ENCODE assay signal across 9 cellular contexts in genomic region chr16:2107121-2107790, GRCh38. TPM values are rescaled to one million over a fixed set of nuclear protein-coding genes. Genes with fewer than 3 reads are reported as not detected.
DNase-seq lines count a peak whose midpoint lies in the region; ATAC-seq and TF ChIP-seq lines count a peak whose summit lies in the region.
"Not testable (repeated sequence)": the region's sequence is repeated elsewhere in the genome, so short reads cannot be mapped to it uniquely, and the experiment has no call there.
"Had no signal": no experiment of that assay in that cellular context is flagged by ENCODE, and none has a peak within 500 bp of the region (broad histone marks: within the 10 kb centered on the region; RNA-seq: fewer than 3 reads in every experiment).

No MANE protein-coding gene starts in this region.

- BruUV-seq in HCT116 (replicated peaks; lab: Mats Ljungman, UMichigan); MCF 10A (replicated peaks; lab: Mats Ljungman, UMichigan): not testable (repeated sequence)

- not testable (repeated sequence) for H3K9ac ChIP-seq in HCT116 (ENCODE audit: low read length)

- H3K27ac Mint-ChIP-seq in MCF 10A (ENCODE audit: low read depth, unreplicated experiment): not testable (repeated sequence)

- H3K4me3 ChIP-seq in HCT116 (replicated peaks in 1 of 2; ENCODE audit: low read depth in 1 of 2, low read length in 2 of 2); RWPE2 (ENCODE audit: severe bottlenecking); skeletal muscle cell (ENCODE audit: low read depth, low read length): not testable (repeated sequence)

- not testable (repeated sequence) for TF ChIP-seq POLR2A in HCT116 (IDR thresholded peaks at IDR 0.05; ENCODE audit: borderline replicate concordance, extremely low read depth, insufficient read depth, insufficient read length)

- CTCF ChIA-PET in HCT116 (lab: Charles Lee); MCF 10A (lab: Yijun Ruan, JAX): not testable (repeated sequence)

- H3K36me3 Mint-ChIP-seq in MCF 10A (ENCODE audit: insufficient read depth, unreplicated experiment): peaks cover 23% of the 10 kb centered on the region

- H3K27me3 ChIP-seq in HCT116 (ENCODE audit: insufficient read depth, low read length); RWPE2 (ENCODE audit: insufficient read depth, poor library complexity, severe bottlenecking): not testable (repeated sequence)

- ATAC-seq in HCT116 (0 out of 2 replicates have a peak, but pooled peaks have one; percentile 16), RWPE2 (ENCODE audit: low read depth) (peak; percentile 37)

- not testable (repeated sequence) for H3K4me1 Mint-ChIP-seq in MCF 10A (ENCODE audit: insufficient read depth, unreplicated experiment)

- H4K20me1 ChIP-seq in HCT116 (ENCODE audit: insufficient read depth): not testable (repeated sequence)

- RAD21 ChIA-PET in HCT116 (lab: Charles Lee; ENCODE audit: low non-redundant PET in 1 of 2, low total read pairs in 2 of 2, uncharacterized antibody in 2 of 2, unreplicated experiment in 2 of 2): not testable (repeated sequence)

- intact Hi-C loops in HCT116 (cut with micrococcal nuclease); MCF 10A (cut with micrococcal nuclease): not testable (repeated sequence)

- DNase-seq in AG20443 (ENCODE audit: low spot score) (peak; percentile 26), MCF 10A (ENCODE audit: unreplicated experiment) (peak; percentile 57), fibroblast of gingiva (ENCODE audit: low read depth) (peak; percentile 56), hepatic stellate cell (ENCODE audit: low spot score) (peak; percentile 84), skeletal muscle cell (ENCODE audit: low read depth) (peak; percentile 54)
- not testable (repeated sequence) for DNase-seq in HCT116 (ENCODE audit: low read depth, low spot score); RWPE2 (ENCODE audit: low spot score)

- POLR2A ChIA-PET in HCT116 (lab: Charles Lee); MCF 10A (lab: Yijun Ruan, JAX): not testable (repeated sequence)

- H3K36me3 ChIP-seq in HCT116 (ENCODE audit: control insufficient read depth in 1 of 2, insufficient read depth in 2 of 2, low read length in 2 of 2); RWPE2 (ENCODE audit: low read depth): not testable (repeated sequence)

- H3K79me2 ChIP-seq in HCT116 (ENCODE audit: insufficient read depth, low read length): not testable (repeated sequence)

- not testable (repeated sequence) for H3K9me3 Mint-ChIP-seq in MCF 10A (ENCODE audit: unreplicated experiment)

- H3K9me3 ChIP-seq in HCT116 (ENCODE audit: control insufficient read depth in 1 of 2, insufficient read depth in 1 of 2, low read depth in 1 of 2, low read length in 2 of 2); RWPE2 (ENCODE audit: severe bottlenecking): not testable (repeated sequence)

- H3K27me3 Mint-ChIP-seq in MCF 10A (ENCODE audit: insufficient read depth, unreplicated experiment): not testable (repeated sequence)

- not testable (repeated sequence) for H3K4me1 ChIP-seq in HCT116 (ENCODE audit: control insufficient read depth in 1 of 2, insufficient read depth in 2 of 2, low read length in 2 of 2); RWPE2 (ENCODE audit: insufficient read depth, poor library complexity, severe bottlenecking)

- H3K27ac ChIP-seq in HCT116 (ENCODE audit: low read depth, low read length); RWPE2 (ENCODE audit: poor library complexity, severe bottlenecking): not testable (repeated sequence)

- not testable (repeated sequence) for H3K9me2 ChIP-seq in HCT116 (ENCODE audit: insufficient read depth)

- H2AFZ ChIP-seq in HCT116 (ENCODE audit: low read depth, low read length, poor library complexity, severe bottlenecking): not testable (repeated sequence)

- not testable (repeated sequence) for TF ChIP-seq CTCF in HCT116 (IDR thresholded peaks at IDR 0.05 in 2 of 3, conservative IDR thresholded peaks at IDR 0.05 in 1 of 3; ENCODE audit: borderline replicate concordance in 1 of 3, insufficient read depth in 1 of 3, low read depth in 2 of 3, low read length in 2 of 3); RWPE2 (IDR thresholded peaks at IDR 0.05; ENCODE audit: poor library complexity, severe bottlenecking); MCF 10A (IDR thresholded peaks at IDR 0.05; ENCODE audit: unreplicated experiment)

- H3K4me3 Mint-ChIP-seq in MCF 10A (ENCODE audit: unreplicated experiment): not testable (repeated sequence)

- not testable (repeated sequence) for H3K4me2 ChIP-seq in HCT116 (ENCODE audit: low read length)

- not testable (repeated sequence) for TF ChIP-seq RAD21 in HCT116 (IDR thresholded peaks at IDR 0.05; ENCODE audit: low read depth)

RNA-seq across cellular contexts. Expression of gene PKD1, which starts 28.4 kb away (rescaled TPM):
- total RNA-seq in HCT116 (2021; ENCODE audit: unreplicated experiment) (137 TPM), MCF 10A (2022) (159 and 187 TPM in 2 replicates)
- 109 and 142 TPM in 2 replicates for polyA plus RNA-seq in HCT116 (2012)

RNA-seq across cellular contexts. Expression of gene RAB26, which starts 41.2 kb away (rescaled TPM):
- total RNA-seq in HCT116 (2021; ENCODE audit: unreplicated experiment): 44.9 TPM
- polyA plus RNA-seq in HCT116 (2012): 43.9 and 46.7 TPM in 2 replicates
- 0.81 and 1.0 TPM in 2 replicates for total RNA-seq in MCF 10A (2022)
- total RNA-seq: CD8-positive, alpha-beta T cell; tibial nerve had no signal

RNA-seq across cellular contexts. Expression of gene TRAF7, which starts 48.3 kb away (rescaled TPM):
- total RNA-seq in HCT116 (2021; ENCODE audit: unreplicated experiment) (160 TPM), MCF 10A (2022) (87.4 and 98.6 TPM in 2 replicates)
- polyA plus RNA-seq in HCT116 (2012): 125 and 134 TPM in 2 replicates

RNA-seq across cellular contexts. Expression of gene TSC2, which starts 59.5 kb away (rescaled TPM):
- total RNA-seq in HCT116 (2021; ENCODE audit: unreplicated experiment): 74.1 TPM
- polyA plus RNA-seq in HCT116 (2012): 62.2 and 63.0 TPM in 2 replicates
- 99.8 and 136 TPM in 2 replicates for total RNA-seq in MCF 10A (2022)

RNA-seq across cellular contexts. Expression of gene NTHL1, which starts 59.6 kb away (rescaled TPM):
- total RNA-seq in HCT116 (2021; ENCODE audit: unreplicated experiment) (40.1 TPM), MCF 10A (2022) (16.4 and 17.7 TPM in 2 replicates)
- polyA plus RNA-seq in HCT116 (2012): 27.3 and 28.3 TPM in 2 replicates

Comparison
In these comparisons a context has a peak if more than half of its experiments do, and no peak if none do; other contexts are left out.
1. RNA of gene RAB26, which starts 41.2 kb away (total RNA-seq): 44.9 TPM in HCT116 (single experiment); 0.81 to 1.0 TPM in MCF 10A; every median in the first group is over 10 times any median in the second.